12 cellular contexts compared by ENCODE assay signal in genomic region chr3:73028803-73029202, GRCh38. TPM values are rescaled to one million over a fixed set of nuclear protein-coding genes. Genes with fewer than 3 reads are reported as not detected.
DNase-seq lines count a peak whose midpoint lies in the region; ATAC-seq and TF ChIP-seq lines count a peak whose summit lies in the region.
"Had no signal": no experiment of that assay in that cellular context is flagged by ENCODE, and none has a peak within 500 bp of the region (broad histone marks: within the 10 kb centered on the region; RNA-seq: fewer than 3 reads in every experiment).

No MANE protein-coding gene starts in this region.

- peaks cover 48% of the 10 kb centered on the region for H4K20me1 ChIP-seq in PC-9 (ENCODE audit: insufficient read depth)
- peaks cover 74% of the 10 kb centered on the region for H4K20me1 ChIP-seq in osteoblast (ENCODE audit: insufficient read depth, low read length)

- POLR2A ChIA-PET in AG04450 (lab: Yijun Ruan, JAX) (no interaction called here), PC-9 (lab: Charles Lee; ENCODE audit: unreplicated experiment) (no interaction called here)

- H3K4me2 ChIP-seq in PC-9 (no peak overlapping the region; the same call in 1 of the 2 replicates), osteoblast (ENCODE audit: insufficient read depth, low read length) (peak overlapping the region; percentile 47)

- H2AFZ ChIP-seq in PC-9 (no peak overlapping the region), osteoblast (ENCODE audit: low read length) (no peak overlapping the region)

- TF ChIP-seq CTCF in AG04450 (IDR thresholded peaks at IDR 0.05; ENCODE audit: low read depth, low read length) (no peak), PC-9 (conservative IDR thresholded peaks at IDR 0.05) (no peak), dorsolateral prefrontal cortex (IDR thresholded peaks at IDR 0.05 in 54 of 56, conservative IDR thresholded peaks at IDR 0.05 in 2 of 56; ENCODE audit: low read depth in 1 of 56, partially characterized antibody in 56 of 56) (no peak), osteoblast (IDR thresholded peaks at IDR 0.05; ENCODE audit: extremely low read depth, low read depth, low read length) (no peak), heart right ventricle (IDR thresholded peaks at IDR 0.05) (no peak)

- peaks cover 33 to 76% of the 10 kb centered on the region in 2 donors for H3K4me1 Mint-ChIP-seq in stimulated activated naive B cell treated with anti-CD40 and anti-IgM and Interleukin-4, amounts not matched to agents 10 μg/mL and 1 μg/mL and 100 μg/mL, for 72 hours

- H3K9me3 Mint-ChIP-seq in stimulated activated naive B cell treated with anti-CD40 and anti-IgM and Interleukin-4, amounts not matched to agents 10 μg/mL and 1 μg/mL and 100 μg/mL, for 72 hours = peaks cover 2 to 3% of the 10 kb centered on the region in 2 donors

- H3F3A ChIP-seq in PC-9 (ENCODE audit: insufficient read depth, low read depth) = peaks cover 11% of the 10 kb centered on the region; the same call in 1 of the 2 replicates

- H3K79me2 ChIP-seq in PC-9 (ENCODE audit: low read depth) = peaks cover 95% of the 10 kb centered on the region
- H3K79me2 ChIP-seq in osteoblast (ENCODE audit: insufficient read depth, low read length) = peaks cover 95% of the 10 kb centered on the region

- H3K9me2 ChIP-seq in PC-9 (ENCODE audit: insufficient read depth) = no peaks in the 10 kb centered on the region

- intact Hi-C loops in PC-9 (cut with micrococcal nuclease; ENCODE audit: unreplicated experiment) (no loop called here), dorsolateral prefrontal cortex (cut with DNase I) (no loop called here), heart right ventricle (cut with DNase I) (no loop called here)

- peak overlapping the region; percentile 33 for H3K27ac ChIP-seq in AG04450 (ENCODE audit: low read depth, low read length)
- peak overlapping the region; percentile 76 for H3K27ac ChIP-seq in PC-9
- peak overlapping the region in 54 of 59 donors; percentile 1 to 97 (median 69) for H3K27ac ChIP-seq in dorsolateral prefrontal cortex
- peak overlapping the region; percentile 83 for H3K27ac ChIP-seq in osteoblast (ENCODE audit: low read depth, low read length)
- peak overlapping the region in 3 of 10 donors; percentile 8 to 41 (median 28) for H3K27ac ChIP-seq in heart right ventricle
- H3K27ac ChIP-seq: ovary had no signal

- no peaks in the 10 kb centered on the region for H3K9me3 ChIP-seq in AG04450 (ENCODE audit: control insufficient read depth, insufficient read depth, low read length)
- no peaks in the 10 kb centered on the region for H3K9me3 ChIP-seq in PC-9 (ENCODE audit: insufficient read depth, low read depth)
- H3K9me3 ChIP-seq in osteoblast (ENCODE audit: low read depth, low read length) = no peaks in the 10 kb centered on the region
- H3K9me3 ChIP-seq in heart right ventricle = no peaks in the 10 kb centered on the region
- H3K9me3 ChIP-seq: ovary had no signal

- DNase-seq in AG04450 (ENCODE audit: low read depth, low spot score) (no peak), PC-9 (no peak), dorsolateral prefrontal cortex (no peak), osteoblast (ENCODE audit: insufficient read length, low spot score, missing footprints) (no peak), NCI-H1694 treated with DMSO at 0.1 percent for 48 hours (lab: John Stamatoyannopoulos, UW) (no peak), heart right ventricle (no peak)
- no peak for DNase-seq in stimulated activated naive B cell treated with anti-CD40 and anti-IgM and Interleukin-4, amounts not matched to agents 10 μg/mL and 1 μg/mL and 100 μg/mL, for 72 hours
- DNase-seq: hypothalamus; Kasumi-1; ovary; stimulated activated CD8-positive, alpha-beta memory T cell treated with anti-CD3 and anti-CD28 coated beads, Interleukin-4, amount 100 ng/mL, for 48 hours had no signal

- H3K4me1 ChIP-seq in PC-9 (replicated peaks; ENCODE audit: insufficient read depth) (peaks cover 27% of the 10 kb centered on the region), osteoblast (ENCODE audit: insufficient read depth, low read length) (peaks cover 20% of the 10 kb centered on the region), heart right ventricle (peaks cover 0 to 90% (median 61%) of the 10 kb centered on the region in 9 donors)

- no TSS peak for BruUV-seq in PC-9 (replicated peaks; lab: Mats Ljungman, UMichigan)

- no peaks in the 10 kb centered on the region; the same call in 1 of the 2 replicates for H3K36me3 ChIP-seq in PC-9 (ENCODE audit: low read depth)
- H3K36me3 ChIP-seq in osteoblast (ENCODE audit: insufficient read depth, low read length) = no peaks in the 10 kb centered on the region
- H3K36me3 ChIP-seq in heart right ventricle = no peaks in the 10 kb centered on the region
- H3K36me3 ChIP-seq: ovary had no signal

- 60 to 65% methylated on average over 4 of the region's 4 CpGs for WGBS in heart right ventricle, 2 donors

- no peak overlapping the region for H3K4me3 ChIP-seq in AG04450 (ENCODE audit: low read depth, low read length)
- H3K4me3 ChIP-seq in PC-9 = no peak overlapping the region
- H3K4me3 ChIP-seq in dorsolateral prefrontal cortex = no peak overlapping the region
- no peak overlapping the region for H3K4me3 ChIP-seq in osteoblast (ENCODE audit: insufficient read depth, low read length)
- no peak overlapping the region for H3K4me3 ChIP-seq in heart right ventricle
- H3K4me3 ChIP-seq: ovary had no signal

- no peak overlapping the region for H3K4me3 Mint-ChIP-seq in stimulated activated naive B cell treated with anti-CD40 and anti-IgM and Interleukin-4, amounts not matched to agents 10 μg/mL and 1 μg/mL and 100 μg/mL, for 72 hours

- H3K27me3 Mint-ChIP-seq in stimulated activated naive B cell treated with anti-CD40 and anti-IgM and Interleukin-4, amounts not matched to agents 10 μg/mL and 1 μg/mL and 100 μg/mL, for 72 hours = no peaks in the 10 kb centered on the region

- no peak overlapping the region for H3K27ac Mint-ChIP-seq in stimulated activated naive B cell treated with anti-CD40 and anti-IgM and Interleukin-4, amounts not matched to agents 10 μg/mL and 1 μg/mL and 100 μg/mL, for 72 hours

- H3K36me3 Mint-ChIP-seq in stimulated activated naive B cell treated with anti-CD40 and anti-IgM and Interleukin-4, amounts not matched to agents 10 μg/mL and 1 μg/mL and 100 μg/mL, for 72 hours = peaks cover 30 to 47% of the 10 kb centered on the region in 2 donors

- H3K27me3 ChIP-seq in AG04450 (ENCODE audit: control insufficient read depth, insufficient read depth, low read length) (no peaks in the 10 kb centered on the region), PC-9 (ENCODE audit: insufficient read depth, low read depth) (no peaks in the 10 kb centered on the region), dorsolateral prefrontal cortex (no peaks in the 10 kb centered on the region), osteoblast (ENCODE audit: insufficient read depth, low read length) (no peaks in the 10 kb centered on the region), heart right ventricle (no peaks in the 10 kb centered on the region)

- ATAC-seq in heart right ventricle = no peak
- no peak for ATAC-seq in stimulated activated naive B cell treated with anti-CD40 and anti-IgM and Interleukin-4, amounts not matched to agents 10 μg/mL and 1 μg/mL and 100 μg/mL, for 72 hours (replicated peaks)
- no peak for ATAC-seq in GM19324 (IDR thresholded peaks at IDR 0.05; ENCODE audit: low FRiP score, unreplicated experiment)

- CTCF ChIA-PET in AG04450 (lab: Charles Lee) = interaction anchor here (1.0 kb wide), 1 partner anchor 30 kb away, joined by 3 read pairs; no protein-coding TSS in a partner anchor
- CTCF ChIA-PET in PC-9 (lab: Charles Lee) = no interaction called here

RNA-seq across cellular contexts. Expression of gene PPP4R2, which starts 32.2 kb away (rescaled TPM):
- polyA plus RNA-seq in AG04450 (2011; rRNA removed) (35.1 and 48.7 TPM in 2 replicates), heart right ventricle (10 to 100 TPM in 1 of 2 donors, 1 to 10 TPM in 1; 9.8 to 20.6 TPM)
- polyA minus RNA-seq in AG04450 (2011; rRNA and poly(A)+ RNA removed) = 12.0 and 32.3 TPM in 2 replicates
- total RNA-seq in PC-9 (2021) (63.2 and 97.4 TPM in 2 replicates), dorsolateral prefrontal cortex (100 to 1,000 TPM in 7 of 120 experiments, 10 to 100 TPM in 113; 50.2 to 118 (median 78.2) TPM), osteoblast (83.7 and 84.3 TPM in 2 replicates), heart right ventricle (10 to 100 TPM; 43.1 to 75.4 (median 50.6) TPM)

RNA-seq across cellular contexts. Expression of gene EBLN2, which starts 32.7 kb away (rescaled TPM):
- polyA plus RNA-seq in AG04450 (2011; rRNA removed) = 2.1 and 3.2 TPM in 2 replicates
- 8.3 and 9.3 TPM in 2 replicates for polyA minus RNA-seq in AG04450 (2011; rRNA and poly(A)+ RNA removed)
- total RNA-seq in PC-9 (2021) = 5.5 and 5.6 TPM in 2 replicates
- 10 to 100 TPM in 4 of 120 experiments, 1 to 10 TPM in 116; 2.3 to 11.4 (median 6.0) TPM for total RNA-seq in dorsolateral prefrontal cortex
- 6.2 and 7.4 TPM in 2 replicates for total RNA-seq in osteoblast
- 1 to 10 TPM in 8 of 10 donors, under 1 TPM in 2; 0.88 to 2.0 (median 1.3) TPM for total RNA-seq in heart right ventricle
- under 1 TPM; 0.28 to 0.80 TPM for polyA plus RNA-seq in heart right ventricle
